18 cellular contexts compared by ENCODE assay signal in the genomic region with DNA sequence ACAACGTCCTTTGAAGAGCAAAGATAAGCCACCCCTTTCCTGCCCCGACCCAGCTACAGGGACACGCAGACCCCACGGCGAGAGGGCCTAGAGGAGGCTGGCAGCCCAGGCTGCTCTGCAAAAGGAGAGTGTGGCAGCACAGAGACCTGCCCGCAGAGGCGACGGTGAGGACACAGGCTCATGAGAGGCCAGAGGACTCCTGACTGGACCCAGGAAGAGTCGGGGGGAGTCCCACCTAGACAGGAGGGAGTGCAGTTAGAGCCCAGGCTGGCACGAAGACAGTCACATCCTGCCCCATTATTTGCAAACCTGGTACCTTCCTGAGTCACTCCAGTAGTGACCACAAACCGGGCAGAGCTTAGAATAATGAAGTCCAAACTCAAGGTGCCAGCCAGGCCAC.
"Had no signal": no experiment of that assay in that cellular context is flagged by ENCODE, and none has a peak within 500 bp of the region (broad histone marks: within the 10 kb centered on the region; RNA-seq: fewer than 3 reads in every experiment).

No MANE protein-coding gene starts in this region.

- H3K27ac ChIP-seq: dorsolateral prefrontal cortex, psoas muscle, sigmoid colon, stomach, thyroid gland had no signal

- DNase-seq: dorsolateral prefrontal cortex; effector CD4-positive, alpha-beta T cell; hypothalamus; kidney; natural killer cell; psoas muscle; right cardiac atrium; sigmoid colon; stimulated activated CD4-positive, alpha-beta T cell treated with anti-CD3 and anti-CD28 coated beads, Interleukin-2, amount 100 ng/mL, for 24 hours; stimulated activated CD4-positive, alpha-beta T cell treated with anti-CD3 and anti-CD28 coated beads, Interleukin-4, amount 100 ng/mL, for 24 hours; stimulated activated naive CD4-positive, alpha-beta T cell treated with Interleukin-2 at 50 U/mL for 16 hours; stomach; thyroid gland; trophoblast cell had no signal

- H3K4me3 ChIP-seq: dorsolateral prefrontal cortex, lung, psoas muscle, sigmoid colon, stomach, thyroid gland had no signal

- H3K9me3 Mint-ChIP-seq: natural killer cell had no signal

- H3K27me3 ChIP-seq: thyroid gland had no signal

- H3K36me3 Mint-ChIP-seq: memory B cell; natural killer cell; stimulated activated effector memory CD8-positive, alpha-beta T cell treated with anti-CD3 and anti-CD28 coated beads, Interleukin-12 subunit alpha, Interleukin-12 subunit beta, amount 100 ng/mL, for 72 hours had no signal

- H3K4me1 Mint-ChIP-seq: memory B cell; natural killer cell; stimulated activated effector memory CD8-positive, alpha-beta T cell treated with anti-CD3 and anti-CD28 coated beads, Interleukin-12 subunit alpha, Interleukin-12 subunit beta, amount 100 ng/mL, for 72 hours had no signal

- H3K27ac Mint-ChIP-seq: memory B cell; natural killer cell; stimulated activated effector memory CD8-positive, alpha-beta T cell treated with anti-CD3 and anti-CD28 coated beads, Interleukin-12 subunit alpha, Interleukin-12 subunit beta, amount 100 ng/mL, for 72 hours had no signal

- H3K4me1 ChIP-seq: psoas muscle, sigmoid colon, stomach, thyroid gland had no signal

- H3K9me3 ChIP-seq: psoas muscle, thyroid gland had no signal

- H3K36me3 ChIP-seq: sigmoid colon, stomach, thyroid gland had no signal

- H3K4me3 Mint-ChIP-seq: memory B cell; natural killer cell; stimulated activated effector memory CD8-positive, alpha-beta T cell treated with anti-CD3 and anti-CD28 coated beads, Interleukin-12 subunit alpha, Interleukin-12 subunit beta, amount 100 ng/mL, for 72 hours had no signal

- H3K27me3 Mint-ChIP-seq: memory B cell had no signal

- ATAC-seq: left lobe of liver; natural killer cell; psoas muscle; right cardiac atrium; stimulated activated effector memory CD8-positive, alpha-beta T cell treated with anti-CD3 and anti-CD28 coated beads, Interleukin-12 subunit alpha, Interleukin-12 subunit beta, amount 100 ng/mL, for 72 hours had no signal
